9 cellular contexts compared by ENCODE assay signal in genomic region chr22:42073568-42074152, GRCh38. TPM values are rescaled to one million over a fixed set of nuclear protein-coding genes. Genes with fewer than 3 reads are reported as not detected.
DNase-seq lines count a peak whose midpoint lies in the region; ATAC-seq lines count a peak whose summit lies in the region.
"Had no signal": no experiment of that assay in that cellular context is flagged by ENCODE, and none has a peak within 500 bp of the region (broad histone marks: within the 10 kb centered on the region; RNA-seq: fewer than 3 reads in every experiment).

No MANE protein-coding gene starts in this region.

- H3K27ac ChIP-seq in ectodermal cell (ENCODE audit: insufficient read depth, low read depth, low read length, poor library complexity, severe bottlenecking), result no peak overlapping the region
- H3K27ac ChIP-seq in naive thymus-derived CD4-positive, alpha-beta T cell (ENCODE audit: low read depth, low read length), result peak overlapping the region; percentile 66

- H3K36me3 Mint-ChIP-seq in stimulated activated naive CD8-positive, alpha-beta T cell treated with anti-CD3 and anti-CD28 coated beads, Interleukin-15, Interleukin-2, amounts not matched to agents 100 ng/mL and 50 ng/mL, for 24 hours (ENCODE audit: low read depth), result no peaks in the 10 kb centered on the region
- peaks cover 0 to 3% (median 0%) of the 10 kb centered on the region in 5 donors for H3K36me3 Mint-ChIP-seq in naive thymus-derived CD4-positive, alpha-beta T cell

- DNase-seq in stimulated activated naive CD8-positive, alpha-beta T cell treated with anti-CD3 and anti-CD28 coated beads, Interleukin-15, Interleukin-2, amounts not matched to agents 100 U/mL and 50 U/mL, for 24 hours, result no peak
- DNase-seq in naive thymus-derived CD4-positive, alpha-beta T cell, result no peak
- DNase-seq in NCI-H2171 (lab: John Stamatoyannopoulos, UW), result no peak
- no peak for DNase-seq in stimulated activated CD4-positive, alpha-beta T cell treated with anti-CD3 and anti-CD28 coated beads, Interleukin-4, amount 100 ng/mL, for 1 hour
- no peak for DNase-seq in cortex of kidney (lab: John Stamatoyannopoulos, UW)
- no peak for DNase-seq in NCI-H526 (lab: John Stamatoyannopoulos, UW)
- DNase-seq: DMS79 had no signal

- intact Hi-C loops in naive thymus-derived CD4-positive, alpha-beta T cell (cut with micrococcal nuclease), result loop anchor here (1.0 to 10.0 kb wide), 6 partner anchors 75 to 979 kb away; partner anchors contain the start of genes EP300 (in 1 of the 2), RANGAP1 (in 1 of the 2), SEPTIN3 (in 1 of the 2) and SNU13 (in 1 of the 2)

- no peaks in the 10 kb centered on the region for H3K36me3 ChIP-seq in ectodermal cell (ENCODE audit: control insufficient read depth, insufficient read depth, low read length)
- no peaks in the 10 kb centered on the region for H3K36me3 ChIP-seq in naive thymus-derived CD4-positive, alpha-beta T cell (ENCODE audit: control insufficient read depth in 2 of 3, insufficient read depth in 3 of 3, low read length in 3 of 3)

- H3K27ac Mint-ChIP-seq in stimulated activated naive CD8-positive, alpha-beta T cell treated with anti-CD3 and anti-CD28 coated beads, Interleukin-15, Interleukin-2, amounts not matched to agents 100 ng/mL and 50 ng/mL, for 24 hours, result peak overlapping the region; percentile 63
- H3K27ac Mint-ChIP-seq in naive thymus-derived CD4-positive, alpha-beta T cell, result peak overlapping the region in 8 of 9 donors; percentile 21 to 86 (median 74)

- peaks cover 26% of the 10 kb centered on the region for H3K4me1 Mint-ChIP-seq in stimulated activated naive CD8-positive, alpha-beta T cell treated with anti-CD3 and anti-CD28 coated beads, Interleukin-15, Interleukin-2, amounts not matched to agents 100 ng/mL and 50 ng/mL, for 24 hours (ENCODE audit: low read depth)
- H3K4me1 Mint-ChIP-seq in naive thymus-derived CD4-positive, alpha-beta T cell, result peaks cover 22 to 56% (median 47%) of the 10 kb centered on the region in 7 donors

- no peaks in the 10 kb centered on the region for H3K9me3 Mint-ChIP-seq in stimulated activated naive CD8-positive, alpha-beta T cell treated with anti-CD3 and anti-CD28 coated beads, Interleukin-15, Interleukin-2, amounts not matched to agents 100 ng/mL and 50 ng/mL, for 24 hours
- H3K9me3 Mint-ChIP-seq in naive thymus-derived CD4-positive, alpha-beta T cell, result no peaks in the 10 kb centered on the region

- CTCF ChIA-PET in naive thymus-derived CD4-positive, alpha-beta T cell (lab: Charles Lee), result no interaction called here

- no peak for ATAC-seq in stimulated activated naive CD8-positive, alpha-beta T cell treated with anti-CD3 and anti-CD28 coated beads, Interleukin-15, Interleukin-2, amounts not matched to agents 100 U/mL and 50 U/mL, for 24 hours
- ATAC-seq in naive thymus-derived CD4-positive, alpha-beta T cell, result no peak

- H3K27me3 ChIP-seq in ectodermal cell (ENCODE audit: control insufficient read depth, insufficient read depth, low read length, poor library complexity, severe bottlenecking), result peaks cover 10% of the 10 kb centered on the region
- no peaks in the 10 kb centered on the region for H3K27me3 ChIP-seq in naive thymus-derived CD4-positive, alpha-beta T cell (ENCODE audit: control insufficient read depth in 2 of 2, insufficient read depth in 2 of 2, low read length in 2 of 2)

- H3K27me3 Mint-ChIP-seq in stimulated activated naive CD8-positive, alpha-beta T cell treated with anti-CD3 and anti-CD28 coated beads, Interleukin-15, Interleukin-2, amounts not matched to agents 100 ng/mL and 50 ng/mL, for 24 hours, result no peaks in the 10 kb centered on the region
- H3K27me3 Mint-ChIP-seq in naive thymus-derived CD4-positive, alpha-beta T cell, result no peaks in the 10 kb centered on the region

- POLR2A ChIA-PET in naive thymus-derived CD4-positive, alpha-beta T cell (lab: Charles Lee), result interaction anchor here (1.4 to 3.9 kb wide), 2 partner anchors 17 to 370 kb away, joined by 4 to 21 read pairs; partner anchors contain the start of gene NDUFA6

- peak overlapping the region; percentile 36 for H3K4me3 ChIP-seq in ectodermal cell (ENCODE audit: insufficient read depth, low read depth, low read length)
- H3K4me3 ChIP-seq in naive thymus-derived CD4-positive, alpha-beta T cell (ENCODE audit: low read length), result peak overlapping the region; percentile 49

- peaks cover 3% of the 10 kb centered on the region for H3K4me1 ChIP-seq in ectodermal cell (ENCODE audit: control insufficient read depth, insufficient read depth, low read length)
- peaks cover 22 to 24% of the 10 kb centered on the region in 2 donors for H3K4me1 ChIP-seq in naive thymus-derived CD4-positive, alpha-beta T cell (ENCODE audit: control insufficient read depth in 2 of 2, insufficient read depth in 2 of 2, low read length in 2 of 2)

- no peaks in the 10 kb centered on the region for H3K9me3 ChIP-seq in ectodermal cell (ENCODE audit: control insufficient read depth, low read length)
- H3K9me3 ChIP-seq in naive thymus-derived CD4-positive, alpha-beta T cell (ENCODE audit: control insufficient read depth in 2 of 3, low read length in 3 of 3), result no peaks in the 10 kb centered on the region

- WGBS in ectodermal cell, 2 experiments, result 83 to 84% methylated on average over 28 of the region's 28 CpGs

- peak overlapping the region; percentile 64 for H3K4me3 Mint-ChIP-seq in stimulated activated naive CD8-positive, alpha-beta T cell treated with anti-CD3 and anti-CD28 coated beads, Interleukin-15, Interleukin-2, amounts not matched to agents 100 ng/mL and 50 ng/mL, for 24 hours
- H3K4me3 Mint-ChIP-seq in naive thymus-derived CD4-positive, alpha-beta T cell, result peak overlapping the region; percentile 66 to 86 (median 68)

RNA-seq across cellular contexts. Expression of gene PHETA2, which starts 0.4 kb away (rescaled TPM):
- 5.7 TPM for polyA plus RNA-seq in ectodermal cell (2013, experiment 1 of 4)
- 6.9 TPM for polyA plus RNA-seq in ectodermal cell (2013, experiment 2 of 4)
- 4.9 TPM for polyA plus RNA-seq in ectodermal cell (2013, experiment 3 of 4)
- polyA plus RNA-seq in ectodermal cell (2013, experiment 4 of 4), result 4.8 TPM
- total RNA-seq in naive thymus-derived CD4-positive, alpha-beta T cell, result 1 to 10 TPM in 3 of 5 experiments, under 1 TPM in 2; 0.82 to 3.9 (median 1.2) TPM
- 1 to 10 TPM; 1.2 to 1.5 TPM for polyA plus RNA-seq in naive thymus-derived CD4-positive, alpha-beta T cell

RNA-seq across cellular contexts. Expression of gene NAGA, which starts 3.0 kb away (rescaled TPM):
- polyA plus RNA-seq in ectodermal cell (2013, experiment 1 of 4), result 25.5 TPM
- 25.3 TPM for polyA plus RNA-seq in ectodermal cell (2013, experiment 2 of 4)
- 21.5 TPM for polyA plus RNA-seq in ectodermal cell (2013, experiment 3 of 4)
- polyA plus RNA-seq in ectodermal cell (2013, experiment 4 of 4), result 23.6 TPM
- 10 to 100 TPM in 2 of 5 experiments, 1 to 10 TPM in 3; 7.6 to 38.8 (median 9.4) TPM for total RNA-seq in naive thymus-derived CD4-positive, alpha-beta T cell
- polyA plus RNA-seq in naive thymus-derived CD4-positive, alpha-beta T cell, result 10 to 100 TPM; 12.5 to 12.9 TPM

RNA-seq across cellular contexts. Expression of gene SMDT1, which starts 5.8 kb away (rescaled TPM):
- polyA plus RNA-seq in ectodermal cell (2013, experiment 1 of 4), result 62.2 TPM
- polyA plus RNA-seq in ectodermal cell (2013, experiment 2 of 4), result 58.0 TPM
- polyA plus RNA-seq in ectodermal cell (2013, experiment 3 of 4), result 48.0 TPM
- polyA plus RNA-seq in ectodermal cell (2013, experiment 4 of 4), result 50.4 TPM
- total RNA-seq in naive thymus-derived CD4-positive, alpha-beta T cell, result 100 to 1,000 TPM in 1 of 5 experiments, 10 to 100 TPM in 4; 40.4 to 105 (median 98.8) TPM
- 100 to 1,000 TPM; 117 to 157 TPM for polyA plus RNA-seq in naive thymus-derived CD4-positive, alpha-beta T cell

RNA-seq across cellular contexts. Expression of gene NDUFA6, which starts 16.9 kb away (rescaled TPM):
- polyA plus RNA-seq in ectodermal cell (2013, experiment 1 of 4), result 114 TPM
- 119 TPM for polyA plus RNA-seq in ectodermal cell (2013, experiment 2 of 4)
- polyA plus RNA-seq in ectodermal cell (2013, experiment 3 of 4), result 125 TPM
- 119 TPM for polyA plus RNA-seq in ectodermal cell (2013, experiment 4 of 4)
- total RNA-seq in naive thymus-derived CD4-positive, alpha-beta T cell, result 10 to 100 TPM; 35.0 to 66.4 (median 40.6) TPM
- polyA plus RNA-seq in naive thymus-derived CD4-positive, alpha-beta T cell, result 100 to 1,000 TPM in 1 of 2 donors, 10 to 100 TPM in 1; 96.9 to 123 TPM

RNA-seq across cellular contexts. Expression of gene CYP2D6, which starts 57.0 kb away (rescaled TPM):
- 1.8 TPM for polyA plus RNA-seq in ectodermal cell (2013, experiment 1 of 4)
- 1.5 TPM for polyA plus RNA-seq in ectodermal cell (2013, experiment 2 of 4)
- 0.96 TPM for polyA plus RNA-seq in ectodermal cell (2013, experiment 3 of 4)
- polyA plus RNA-seq in ectodermal cell (2013, experiment 4 of 4), result 1.0 TPM
- 10 to 100 TPM in 4 of 5 experiments, 1 to 10 TPM in 1; 5.6 to 13.3 (median 11.2) TPM for total RNA-seq in naive thymus-derived CD4-positive, alpha-beta T cell
- under 1 TPM in 1 of 2 donors, not detected in 1; 0.11 TPM for polyA plus RNA-seq in naive thymus-derived CD4-positive, alpha-beta T cell
